15 cellular contexts compared by ENCODE assay signal in the genomic region with DNA sequence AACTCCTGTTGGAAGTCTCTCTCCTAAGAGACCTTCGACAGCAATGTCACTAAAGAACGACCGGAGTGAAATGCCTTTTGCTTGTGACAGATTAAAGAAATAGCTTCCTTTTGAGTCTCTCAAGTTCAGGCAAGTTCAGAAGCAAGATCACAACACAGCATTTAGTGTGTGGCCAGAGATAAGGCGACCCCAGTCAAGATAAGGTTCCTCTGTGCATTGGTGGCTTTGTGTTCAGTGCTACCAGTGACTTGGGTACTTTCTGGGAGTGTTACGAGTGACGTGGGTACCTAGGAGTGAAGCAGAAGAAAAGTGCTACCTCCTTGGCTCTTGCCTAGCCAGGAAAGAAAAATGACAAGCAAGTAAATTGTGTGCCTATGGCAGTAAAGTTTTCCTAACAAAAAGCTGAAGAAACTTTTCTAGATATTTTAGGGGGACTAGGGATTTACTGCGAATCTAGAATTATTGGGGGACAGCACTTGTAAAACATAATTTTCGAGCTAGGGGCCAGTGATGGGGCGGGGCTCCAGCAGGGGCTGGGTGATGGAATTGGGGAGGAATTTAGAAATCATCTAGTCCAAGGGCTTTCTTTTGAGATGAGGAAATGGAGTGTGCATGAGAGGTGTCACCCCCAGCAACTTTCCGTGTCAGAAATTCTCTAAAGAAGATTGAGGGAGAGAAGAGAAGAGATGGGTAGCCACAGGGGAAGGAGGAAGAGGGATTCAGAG.
DNase-seq lines count a peak whose midpoint lies in the region; ATAC-seq and TF ChIP-seq lines count a peak whose summit lies in the region.
"Had no signal": no experiment of that assay in that cellular context is flagged by ENCODE, and none has a peak within 500 bp of the region (broad histone marks: within the 10 kb centered on the region; RNA-seq: fewer than 3 reads in every experiment).

No MANE protein-coding gene starts in this region.

- peaks cover 38% of the 10 kb centered on the region for H3K4me1 Mint-ChIP-seq in chondrocyte (ENCODE audit: low read depth)
- H3K4me1 Mint-ChIP-seq: CD8-positive, alpha-beta memory T cell had no signal

- 88 to 92% methylated on average over 8 to 9 of the region's 10 CpGs for WGBS in mesodermal cell (ENCODE audit: insufficient coverage in 2 of 2), 2 experiments
- 56% methylated on average over 10 of the region's 10 CpGs for WGBS in thymus

- no peaks in the 10 kb centered on the region for H3K27me3 Mint-ChIP-seq in chondrocyte (ENCODE audit: low read depth)

- H3K27me3 ChIP-seq in thymus (ENCODE audit: control insufficient read depth, insufficient read depth) = no peaks in the 10 kb centered on the region

- H3K4me3 Mint-ChIP-seq in chondrocyte (ENCODE audit: unreplicated experiment) = no peak overlapping the region
- H3K4me3 Mint-ChIP-seq: activated T-cell treated with anti-CD3 and anti-CD28 coated beads, Interleukin-2, amount 50 U/mL, for 4 hours; CD8-positive, alpha-beta memory T cell had no signal

- peak; percentile 29 for DNase-seq in OCI-M2 (lab: John Stamatoyannopoulos, UW; ENCODE audit: unreplicated experiment)
- DNase-seq in chondrocyte (ENCODE audit: low spot score) = no peak
- DNase-seq in NCI-H146 treated with DMSO at 0.1 percent for 48 hours (lab: John Stamatoyannopoulos, UW; ENCODE audit: unreplicated experiment) = no peak
- no peak for DNase-seq in SKM-1 (lab: John Stamatoyannopoulos, UW; ENCODE audit: unreplicated experiment)
- no peak for DNase-seq in NCI-H2107 treated with DMSO at 0.1 percent for 48 hours (lab: John Stamatoyannopoulos, UW; ENCODE audit: unreplicated experiment)
- DNase-seq: activated T-cell treated with anti-CD3 and anti-CD28 coated beads, Interleukin-2, amount 50 U/mL, for 4 hours; CD8-positive, alpha-beta memory T cell; KG1; mammary epithelial cell; NCI-H187; substantia nigra; SW 1271 had no signal

- peaks cover 37% of the 10 kb centered on the region for H3K4me1 ChIP-seq in mesodermal cell (ENCODE audit: control insufficient read depth, insufficient read depth, low read length, poor library complexity, severe bottlenecking)
- H3K4me1 ChIP-seq in thymus (ENCODE audit: control insufficient read depth, insufficient read depth, low read length) = peaks cover 2% of the 10 kb centered on the region

- H3K36me3 ChIP-seq in mesodermal cell (ENCODE audit: control insufficient read depth, insufficient read depth, low read length) (no peaks in the 10 kb centered on the region), thymus (ENCODE audit: control insufficient read depth, insufficient read depth) (no peaks in the 10 kb centered on the region)

- H3K27ac ChIP-seq in mesodermal cell (ENCODE audit: low read depth, low read length, severe bottlenecking) = peak overlapping the region; percentile 74
- H3K27ac ChIP-seq in thymus (ENCODE audit: low read depth) = peak overlapping the region; percentile 77

- H3K27ac Mint-ChIP-seq in chondrocyte (ENCODE audit: unreplicated experiment) = peak overlapping the region; percentile 95
- H3K27ac Mint-ChIP-seq: CD8-positive, alpha-beta memory T cell had no signal

- TF ChIP-seq CTCF in chondrocyte (IDR thresholded peaks at IDR 0.05) = no peak

- ATAC-seq in GM18498 (IDR thresholded peaks at IDR 0.05; ENCODE audit: unreplicated experiment) = no peak
- ATAC-seq: activated T-cell treated with anti-CD3 and anti-CD28 coated beads, Interleukin-2, amount 50 U/mL, for 4 hours had no signal

- H3K9me3 Mint-ChIP-seq in chondrocyte (ENCODE audit: low read depth) = no peaks in the 10 kb centered on the region
- H3K9me3 Mint-ChIP-seq: activated T-cell treated with anti-CD3 and anti-CD28 coated beads, Interleukin-2, amount 50 U/mL, for 4 hours had no signal

- H3K9me3 ChIP-seq in mesodermal cell (ENCODE audit: control insufficient read depth, low read length) (no peaks in the 10 kb centered on the region), thymus (ENCODE audit: control insufficient read depth) (no peaks in the 10 kb centered on the region)

- H3K4me3 ChIP-seq in mesodermal cell (ENCODE audit: extremely low read depth, insufficient read depth, low read length, poor library complexity, severe bottlenecking) (no peak overlapping the region), thymus (ENCODE audit: low read length) (no peak overlapping the region)

- no peaks in the 10 kb centered on the region for H3K36me3 Mint-ChIP-seq in chondrocyte (ENCODE audit: low read depth)
